32 cellular contexts compared by ENCODE assay signal in the genomic region with DNA sequence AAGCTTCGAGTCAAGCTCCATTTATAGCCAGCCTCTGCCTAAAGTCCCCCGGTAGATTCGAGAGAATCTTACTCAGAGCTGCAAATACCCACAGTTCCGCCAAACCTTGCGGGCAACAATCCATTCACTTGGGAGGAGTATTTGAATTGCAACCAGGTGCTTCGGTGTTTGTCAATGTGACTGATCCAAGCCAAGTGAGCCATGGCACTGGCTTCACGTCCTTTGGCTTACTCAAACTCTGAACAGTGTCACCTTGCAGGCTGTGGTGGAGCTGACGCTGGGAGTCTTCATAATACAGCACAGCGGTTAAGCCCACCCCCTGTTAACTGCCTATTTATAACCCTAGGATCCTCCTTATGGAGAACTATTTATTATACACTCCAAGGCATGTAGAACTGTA. TPM values are rescaled to one million over a fixed set of nuclear protein-coding genes. Genes with fewer than 3 reads are reported as not detected.
DNase-seq lines count a peak whose midpoint lies in the region; ATAC-seq and FAIRE-seq lines count a peak whose summit lies in the region.
"Had no signal": no experiment of that assay in that cellular context is flagged by ENCODE, and none has a peak within 500 bp of the region (broad histone marks: within the 10 kb centered on the region; RNA-seq: fewer than 3 reads in every experiment).

No MANE protein-coding gene starts in this region.

- CTCF ChIA-PET in activated naive CD4-positive, alpha-beta T cell treated with anti-CD3 and anti-CD28 coated beads for 36 hours (lab: Charles Lee), result interaction anchor here (0.6 to 2.5 kb wide), 8 partner anchors 9 to 82 kb away, joined by 3 to 11 read pairs (median 4); no protein-coding TSS in a partner anchor

- peaks cover 81% of the 10 kb centered on the region for H3K4me1 Mint-ChIP-seq in activated naive CD4-positive, alpha-beta T cell treated with anti-CD3 and anti-CD28 coated beads for 36 hours (ENCODE audit: low read depth)
- H3K4me1 Mint-ChIP-seq in stimulated activated naive B cell treated with anti-CD40 and anti-IgM and Interleukin-4, amounts not matched to agents 10 μg/mL and 1 μg/mL and 100 μg/mL, for 72 hours, result peaks cover 5 to 8% of the 10 kb centered on the region in 2 donors

- peaks cover 6% of the 10 kb centered on the region for H3K9me3 Mint-ChIP-seq in activated naive CD4-positive, alpha-beta T cell treated with anti-CD3 and anti-CD28 coated beads for 36 hours
- H3K9me3 Mint-ChIP-seq in stimulated activated naive B cell treated with anti-CD40 and anti-IgM and Interleukin-4, amounts not matched to agents 10 μg/mL and 1 μg/mL and 100 μg/mL, for 72 hours, result no peaks in the 10 kb centered on the region

- H3K27me3 Mint-ChIP-seq in activated naive CD4-positive, alpha-beta T cell treated with anti-CD3 and anti-CD28 coated beads for 36 hours (ENCODE audit: low read depth), result no peaks in the 10 kb centered on the region
- no peaks in the 10 kb centered on the region for H3K27me3 Mint-ChIP-seq in stimulated activated naive B cell treated with anti-CD40 and anti-IgM and Interleukin-4, amounts not matched to agents 10 μg/mL and 1 μg/mL and 100 μg/mL, for 72 hours

- H3K27ac Mint-ChIP-seq in activated naive CD4-positive, alpha-beta T cell treated with anti-CD3 and anti-CD28 coated beads for 36 hours, result peak overlapping the region; percentile 100
- no peak overlapping the region for H3K27ac Mint-ChIP-seq in stimulated activated naive B cell treated with anti-CD40 and anti-IgM and Interleukin-4, amounts not matched to agents 10 μg/mL and 1 μg/mL and 100 μg/mL, for 72 hours

- H3K4me3 Mint-ChIP-seq in activated naive CD4-positive, alpha-beta T cell treated with anti-CD3 and anti-CD28 coated beads for 36 hours, result peak overlapping the region; percentile 96
- no peak overlapping the region for H3K4me3 Mint-ChIP-seq in stimulated activated naive B cell treated with anti-CD40 and anti-IgM and Interleukin-4, amounts not matched to agents 10 μg/mL and 1 μg/mL and 100 μg/mL, for 72 hours

- no peak for FAIRE-seq in RCC 7860 (lab: Jason Lieb, UNC)
- FAIRE-seq: H54 had no signal

- H3K36me3 Mint-ChIP-seq in activated naive CD4-positive, alpha-beta T cell treated with anti-CD3 and anti-CD28 coated beads for 36 hours (ENCODE audit: low read depth), result peaks cover 80% of the 10 kb centered on the region
- peaks cover 0 to 6% of the 10 kb centered on the region in 2 donors for H3K36me3 Mint-ChIP-seq in stimulated activated naive B cell treated with anti-CD40 and anti-IgM and Interleukin-4, amounts not matched to agents 10 μg/mL and 1 μg/mL and 100 μg/mL, for 72 hours

- intact Hi-C loops in activated naive CD4-positive, alpha-beta T cell treated with anti-CD3 and anti-CD28 coated beads for 36 hours (cut with micrococcal nuclease), result loop anchor here (1.0 to 5.0 kb wide), 5 partner anchors 11 to 268 kb away; a partner anchor contains a TSS

- ATAC-seq in stimulated activated naive B cell treated with anti-CD40 and anti-IgM and Interleukin-4, amounts not matched to agents 10 μg/mL and 1 μg/mL and 100 μg/mL, for 72 hours (replicated peaks), result no peak

- peak; percentile 6 for DNase-seq in NCI-H2227 treated with DMSO at 0.1 percent for 48 hours (lab: John Stamatoyannopoulos, UW)
- no peak for DNase-seq in NCI-H2227 (lab: John Stamatoyannopoulos, UW; ENCODE audit: unreplicated experiment)
- peak; percentile 25 for DNase-seq in stimulated activated CD4-positive, alpha-beta T cell treated with anti-CD3 and anti-CD28 coated beads, Interleukin-4, amount 100 ng/mL, for 24 hours
- DNase-seq in stimulated activated CD4-positive, alpha-beta T cell treated with anti-CD3 and anti-CD28 coated beads, Interleukin-15, amount 100 ng/mL, for 24 hours, result no peak
- DNase-seq in activated naive CD4-positive, alpha-beta T cell treated with anti-CD3 and anti-CD28 coated beads for 36 hours, result peak; percentile 67
- DNase-seq in RCC 7860 (ENCODE audit: low spot score), result no peak
- no peak for DNase-seq in stimulated activated naive B cell treated with anti-CD40 and anti-IgM and Interleukin-4, amounts not matched to agents 10 μg/mL and 1 μg/mL and 100 μg/mL, for 72 hours
- DNase-seq in SW 1271 (lab: John Stamatoyannopoulos, UW), result no peak
- DNase-seq: 8988T; activated CD4-positive, CD25-positive, alpha-beta regulatory T cell treated with anti-CD3 and anti-CD28 coated beads, Interleukin-2, amount 50 U/mL, for 72 hours; activated CD8-positive, alpha-beta memory T cell treated with anti-CD3 and anti-CD28 coated beads, Interleukin-2, amount 50 U/mL, for 4 hours; activated gamma-delta T cell treated with Interleukin-2 at 50 U/mL for 16 hours; AML-193; anterior cingulate cortex; colonic mucosa; DMS53; effector CD8-positive, alpha-beta T cell; islet precursor cell; left ventricle myocardium inferior; NCI-H1417; NCI-H2081; NCI-H524; Peyer's patch; SIG-M5; sigmoid colon; stomach; thyroid gland had no signal

RNA-seq across cellular contexts. Expression of a gene that starts 11.2 kb away (rescaled TPM):
- total RNA-seq in activated naive CD4-positive, alpha-beta T cell treated with anti-CD3 and anti-CD28 coated beads for 36 hours, result 100 to 1,000 TPM; 121 to 122 TPM
- total RNA-seq: epithelial cell of proximal tubule, G401, left ventricle myocardium inferior, mesenteric fat pad, prostate gland, thyroid gland had no signal

Comparison
In these comparisons a context has a peak if more than half of its experiments do, and no peak if none do; other contexts are left out.
1. DNase-seq: peak in NCI-H2227 treated with DMSO at 0.1 percent for 48 hours (single experiment), stimulated activated CD4-positive, alpha-beta T cell treated with anti-CD3 and anti-CD28 coated beads, Interleukin-4, amount 100 ng/mL, for 24 hours (single experiment) and activated naive CD4-positive, alpha-beta T cell treated with anti-CD3 and anti-CD28 coated beads for 36 hours (single experiment); none in NCI-H2227 (single experiment), stimulated activated CD4-positive, alpha-beta T cell treated with anti-CD3 and anti-CD28 coated beads, Interleukin-15, amount 100 ng/mL, for 24 hours (single experiment), RCC 7860 (single experiment), stimulated activated naive B cell treated with anti-CD40 and anti-IgM and Interleukin-4, amounts not matched to agents 10 μg/mL and 1 μg/mL and 100 μg/mL, for 72 hours (single experiment) and SW 1271 (0 of 2).